In genomic region chr14:73804636-73805035, GRCh38 we compare ENCODE assay signal across 16 cellular contexts. TPM values are rescaled to one million over a fixed set of nuclear protein-coding genes. Genes with fewer than 3 reads are reported as not detected.
DNase-seq lines count a peak whose midpoint lies in the region; ATAC-seq, FAIRE-seq and TF ChIP-seq lines count a peak whose summit lies in the region.
"Had no signal": no experiment of that assay in that cellular context is flagged by ENCODE, and none has a peak within 500 bp of the region (broad histone marks: within the 10 kb centered on the region; RNA-seq: fewer than 3 reads in every experiment).

No MANE protein-coding gene starts in this region.

- H2BK120ac ChIP-seq in IMR-90 (ENCODE audit: low read depth, low read length): no peak overlapping the region

- H4K5ac ChIP-seq in IMR-90 (ENCODE audit: low read depth, low read length): no peak overlapping the region

- H2AK5ac ChIP-seq in IMR-90 (ENCODE audit: low read depth, low read length): peak overlapping the region; percentile 47

- no peak overlapping the region for H3K14ac ChIP-seq in IMR-90 (replicated peaks; ENCODE audit: low read depth, low read length)

- TF ChIP-seq RAD21 in IMR-90 (IDR thresholded peaks at IDR 0.05; ENCODE audit: low read length) (no peak), K562 (CRISPR knock-in tag; conservative IDR thresholded peaks at IDR 0.05 in 1 of 2, IDR thresholded peaks at IDR 0.05 in 1 of 2) (no peak)

- dilution Hi-C loops in IMR-90 (cut with HindIII; ENCODE audit: low sequenced_read_pairs, unreplicated experiment): no loop called here

- H3K36me3 Mint-ChIP-seq in MCF 10A (ENCODE audit: insufficient read depth, unreplicated experiment): no peaks in the 10 kb centered on the region

- H2AK9ac ChIP-seq in IMR-90 (replicated peaks; ENCODE audit: low read depth, low read length, poor library complexity): no peak overlapping the region

- TF ChIP-seq CTCF in MCF 10A (IDR thresholded peaks at IDR 0.05; ENCODE audit: unreplicated experiment) (no peak), breast epithelium (IDR thresholded peaks at IDR 0.05) (no peak), IMR-90 (conservative IDR thresholded peaks at IDR 0.05; ENCODE audit: low read depth, low read length) (no peak), K562 (IDR thresholded peaks at IDR 0.05 in 2 of 3, conservative IDR thresholded peaks at IDR 0.05 in 1 of 3; ENCODE audit: insufficient read depth in 2 of 3, low read depth in 1 of 3, low read length in 3 of 3) (no peak), sigmoid colon (IDR thresholded peaks at IDR 0.05) (no peak)

- H3K27me3 ChIP-seq in breast epithelium (no peaks in the 10 kb centered on the region), IMR-90 (ENCODE audit: control insufficient read depth, insufficient read depth, low read length) (no peaks in the 10 kb centered on the region), K562 (ENCODE audit: control insufficient read depth in 2 of 2, insufficient read depth in 2 of 2, low read length in 2 of 2) (no peaks in the 10 kb centered on the region), sigmoid colon (no peaks in the 10 kb centered on the region)
- H3K27me3 ChIP-seq: BLaER1 treated with 17β-estradiol and CSF1 and Interleukin-3, amounts not matched to agents 10 nM and 100 nM had no signal

- H3K4me1 ChIP-seq in breast epithelium (no peaks in the 10 kb centered on the region), IMR-90 (ENCODE audit: control insufficient read depth, insufficient read depth, low read length) (peaks cover 2% of the 10 kb centered on the region; the same call in 1 of the 2 replicates), K562 (replicated peaks in 1 of 2; ENCODE audit: control insufficient read depth in 2 of 2, insufficient read depth in 2 of 2, low read length in 2 of 2) (no peaks in the 10 kb centered on the region; a peak in 1 of 5 replicates), sigmoid colon (no peaks in the 10 kb centered on the region)

- intact Hi-C loops in MCF 10A (cut with micrococcal nuclease): no loop called here
- intact Hi-C loops in breast epithelium (cut with DNase I; ENCODE audit: low total_unique reads): no loop called here
- intact Hi-C loops in IMR-90 (cut with micrococcal nuclease): no loop called here
- intact Hi-C loops in K562 (cut with micrococcal nuclease): no loop called here
- intact Hi-C loops in sigmoid colon (cut with DNase I): no loop called here

- no peak overlapping the region for H4K91ac ChIP-seq in IMR-90 (ENCODE audit: insufficient read depth, low read depth, low read length)

- no peak for TF ChIP-seq POLR2A in breast epithelium (IDR thresholded peaks at IDR 0.05)
- TF ChIP-seq POLR2A in IMR-90 (IDR thresholded peaks at IDR 0.05; ENCODE audit: low read depth, low read length): no peak
- TF ChIP-seq POLR2A in K562 (conservative IDR thresholded peaks at IDR 0.05): no peak
- TF ChIP-seq POLR2A in sigmoid colon (IDR thresholded peaks at IDR 0.05): no peak

- FAIRE-seq in K562 (lab: Jason Lieb, UNC) (no peak), urothelium cell line (lab: Jason Lieb, UNC) (peak; percentile 13)
- FAIRE-seq: H54 had no signal

- in situ Hi-C loops in IMR-90 (cut with MboI; ENCODE audit: low sequenced_read_pairs) (no loop called here), K562 (cut with MboI) (no loop called here)

- H3K4me3 ChIP-seq in breast epithelium: no peak overlapping the region
- no peak overlapping the region for H3K4me3 ChIP-seq in IMR-90 (ENCODE audit: insufficient read depth, low read depth, low read length)
- no peak overlapping the region for H3K4me3 ChIP-seq in K562
- H3K4me3 ChIP-seq in sigmoid colon: no peak overlapping the region
- H3K4me3 ChIP-seq: BLaER1 treated with 17β-estradiol and CSF1 and Interleukin-3, amounts not matched to agents 10 nM and 100 nM had no signal

- no peak overlapping the region for H3K4ac ChIP-seq in IMR-90 (ENCODE audit: low read depth, low read length)

- POLR2A ChIA-PET in MCF 10A (lab: Yijun Ruan, JAX): interaction anchor here (2.3 to 12.4 kb wide), 5 partner anchors 17 to 63 kb away, joined by 10 to 250 read pairs (median 67); partner anchors contain the start of gene PTGR2
- POLR2A ChIA-PET in IMR-90 (lab: Charles Lee; ENCODE audit: unreplicated experiment): no interaction called here
- POLR2A ChIA-PET in K562 (lab: Yijun Ruan, JAX): no interaction called here

- H2BK15ac ChIP-seq in IMR-90 (ENCODE audit: low read depth, low read length): no peak overlapping the region

- H3K4me2 ChIP-seq in IMR-90 (ENCODE audit: low read depth, low read length) (no peak overlapping the region), K562 (ENCODE audit: insufficient read depth, low read length) (no peak overlapping the region)
- H3K4me2 ChIP-seq: BLaER1 treated with 17β-estradiol and CSF1 and Interleukin-3, amounts not matched to agents 10 nM and 100 nM had no signal

- H3K18ac ChIP-seq in IMR-90 (ENCODE audit: low read depth, low read length): no peak overlapping the region

- peak overlapping the region; percentile 28; the same call in 1 of the 2 replicates for H3K56ac ChIP-seq in IMR-90 (ENCODE audit: extremely low read depth, insufficient read depth, low read length)

- 92% methylated on average over 2 of the region's 2 CpGs; no CpG with 5 or more reads in 1 of the 2 experiments for WGBS in IMR-90 (ENCODE audit: extremely low coverage in 2 of 2, insufficient read length in 1 of 2), 2 experiments
- WGBS in K562 (ENCODE audit: insufficient coverage, low coverage, missing lambda C conversion rate): 30% methylated on average over 2 of the region's 2 CpGs
- WGBS in sigmoid colon, 2 donors: 90 to 94% methylated on average over 2 of the region's 2 CpGs

- H4K20me1 ChIP-seq in IMR-90 (ENCODE audit: insufficient read depth, low read length) (no peaks in the 10 kb centered on the region), K562 (replicated peaks; ENCODE audit: control insufficient read depth, insufficient read depth, low read length) (no peaks in the 10 kb centered on the region)
- H4K20me1 ChIP-seq: BLaER1 treated with 17β-estradiol and CSF1 and Interleukin-3, amounts not matched to agents 10 nM and 100 nM had no signal

- DNase-seq in MCF 10A (ENCODE audit: unreplicated experiment): no peak
- no peak for DNase-seq in breast epithelium (ENCODE audit: low spot score in 2 of 2)
- DNase-seq in IMR-90: no peak
- DNase-seq in K562 (ENCODE audit: extremely low read depth in 1 of 4, low spot score in 3 of 4): no peak
- no peak for DNase-seq in urothelium cell line (ENCODE audit: low spot score)
- no peak for DNase-seq in stimulated activated CD4-positive, alpha-beta T cell treated with anti-CD3 and anti-CD28 coated beads, Interleukin-15, amount 100 ng/mL, for 24 hours
- no peak for DNase-seq in sigmoid colon
- DNase-seq: CD8-positive, alpha-beta memory T cell; COR-L47; DMS79 treated with DMSO at 0.1 percent for 48 hours; GF-D8; HCEC 1CT; KBM-7 had no signal

- no peak overlapping the region for H4K8ac ChIP-seq in IMR-90 (ENCODE audit: low read depth in 2 of 2, low read length in 2 of 2)

- no peak overlapping the region for H2BK5ac ChIP-seq in IMR-90 (ENCODE audit: low read depth, low read length, poor library complexity, severe bottlenecking)

- H3K79me1 ChIP-seq in IMR-90 (ENCODE audit: low read depth in 1 of 2, low read length in 2 of 2): no peaks in the 10 kb centered on the region

- H3K79me2 ChIP-seq in K562 (ENCODE audit: control insufficient read depth, insufficient read depth, low read length): no peaks in the 10 kb centered on the region

- no peak overlapping the region for H2BK20ac ChIP-seq in IMR-90 (ENCODE audit: low read depth, low read length)

- ATAC-seq in IMR-90 (ENCODE audit: low read depth) (no peak), K562 (no peak)

- CTCF ChIA-PET in MCF 10A (lab: Yijun Ruan, JAX) (interaction anchor here (0.6 to 2.9 kb wide), 4 partner anchors 17 to 167 kb away, joined by 3 to 11 read pairs (median 4); no protein-coding TSS in a partner anchor), IMR-90 (lab: Yijun Ruan, JAX) (no interaction called here), K562 (lab: Yijun Ruan, JAX; ENCODE audit: low intra/inter-chr PET ratio) (no interaction called here)

- H3K9ac ChIP-seq in IMR-90 (ENCODE audit: low read depth, low read length): no peak overlapping the region
- H3K9ac ChIP-seq in K562 (ENCODE audit: insufficient read depth in 1 of 2, low read depth in 2 of 2, low read length in 2 of 2): no peak overlapping the region
- H3K9ac ChIP-seq: BLaER1 treated with 17β-estradiol and CSF1 and Interleukin-3, amounts not matched to agents 10 nM and 100 nM had no signal

- H3K23ac ChIP-seq in IMR-90 (ENCODE audit: low read depth, low read length): no peak overlapping the region

- H3K9me1 ChIP-seq in IMR-90 (ENCODE audit: insufficient read depth, low read length) (no peaks in the 10 kb centered on the region), K562 (ENCODE audit: control insufficient read depth, insufficient read depth, low read length) (no peaks in the 10 kb centered on the region)

- no peaks in the 10 kb centered on the region for H3K27me3 Mint-ChIP-seq in MCF 10A (ENCODE audit: insufficient read depth, unreplicated experiment)
- H3K27me3 Mint-ChIP-seq: B cell had no signal

- no peak overlapping the region for H3K4me3 Mint-ChIP-seq in MCF 10A (ENCODE audit: unreplicated experiment)
- H3K4me3 Mint-ChIP-seq: B cell; CD8-positive, alpha-beta memory T cell had no signal

- H3K36me3 ChIP-seq in breast epithelium (no peaks in the 10 kb centered on the region), IMR-90 (ENCODE audit: control insufficient read depth, insufficient read depth, low read length) (no peaks in the 10 kb centered on the region), K562 (ENCODE audit: control insufficient read depth, insufficient read depth, low read length) (no peaks in the 10 kb centered on the region), sigmoid colon (peaks cover 0 to 29% (median 0%) of the 10 kb centered on the region in 4 donors)
- H3K36me3 ChIP-seq: BLaER1 treated with 17β-estradiol and CSF1 and Interleukin-3, amounts not matched to agents 10 nM and 100 nM had no signal

- H2AFZ ChIP-seq in IMR-90 (replicated peaks; ENCODE audit: low read length, poor library complexity): no peak overlapping the region
- no peak overlapping the region for H2AFZ ChIP-seq in K562 (ENCODE audit: low read depth, low read length)

- peaks cover 24% of the 10 kb centered on the region for H3K4me1 Mint-ChIP-seq in MCF 10A (ENCODE audit: insufficient read depth, unreplicated experiment)
- H3K4me1 Mint-ChIP-seq: B cell; CD8-positive, alpha-beta memory T cell had no signal

- H3K27ac ChIP-seq in breast epithelium (no peak overlapping the region), IMR-90 (ENCODE audit: insufficient read depth, low read length) (no peak overlapping the region), K562 (ENCODE audit: extremely low read depth, low read depth, low read length) (no peak overlapping the region), sigmoid colon (no peak overlapping the region)
- H3K27ac ChIP-seq: BLaER1 treated with 17β-estradiol and CSF1 and Interleukin-3, amounts not matched to agents 10 nM and 100 nM had no signal

- H3K9me3 ChIP-seq in breast epithelium: no peaks in the 10 kb centered on the region
- H3K9me3 ChIP-seq in IMR-90 (ENCODE audit: control insufficient read depth, insufficient read depth, low read length): no peaks in the 10 kb centered on the region
- no peaks in the 10 kb centered on the region for H3K9me3 ChIP-seq in K562 (replicated peaks; ENCODE audit: control insufficient read depth, insufficient read depth, low read depth, low read length)
- H3K9me3 ChIP-seq in sigmoid colon: no peaks in the 10 kb centered on the region
- H3K9me3 ChIP-seq: BLaER1 treated with 17β-estradiol and CSF1 and Interleukin-3, amounts not matched to agents 10 nM and 100 nM had no signal

- peak overlapping the region; percentile 85 for H3K27ac Mint-ChIP-seq in MCF 10A (ENCODE audit: low read depth, unreplicated experiment)
- H3K27ac Mint-ChIP-seq: B cell had no signal

- TF ChIP-seq EP300 in K562 (IDR thresholded peaks at IDR 0.05; ENCODE audit: low read length) (no peak), sigmoid colon (IDR thresholded peaks at IDR 0.05) (no peak)

- BruUV-seq in MCF 10A (replicated peaks; lab: Mats Ljungman, UMichigan): no TSS peak
- BruUV-seq in IMR-90 (replicated peaks; lab: Mats Ljungman, UMichigan): no TSS peak
- no TSS peak for BruUV-seq in K562 (replicated peaks; lab: Mats Ljungman, UMichigan)

- H3K9me3 Mint-ChIP-seq in MCF 10A (ENCODE audit: unreplicated experiment): no peaks in the 10 kb centered on the region
- H3K9me3 Mint-ChIP-seq: CD8-positive, alpha-beta memory T cell had no signal

RNA-seq across cellular contexts. Expression of gene PTGR2, which starts 47.0 kb away (rescaled TPM):
- 9.2 and 13.1 TPM in 2 replicates for total RNA-seq in MCF 10A (2022)
- 10 to 100 TPM; 11.5 to 14.6 (median 12.3) TPM for total RNA-seq in breast epithelium
- total RNA-seq in IMR-90 (2012; rRNA removed): 1.3 and 2.8 TPM in 2 replicates
- polyA plus RNA-seq in IMR-90 (2012; rRNA removed): 2.0 and 3.2 TPM in 2 replicates
- polyA plus RNA-seq in IMR-90 (2012; cell fraction: cytosol; rRNA removed): 0.48 and 0.99 TPM in 2 replicates
- polyA plus RNA-seq in IMR-90 (2012; cell fraction: nucleus; rRNA removed; ENCODE audit: low replicate concordance): 1.1 and 6.0 TPM in 2 replicates
- 17.5 and 53.7 TPM in 2 replicates for total RNA-seq in K562 (2011; cell fraction: chromatin; rRNA removed; ENCODE audit: low replicate concordance)
- total RNA-seq in K562 (2011; cell fraction: nucleolus; rRNA removed): 9.3 and 11.4 TPM in 2 replicates
- 25.7 and 35.0 TPM in 2 replicates for total RNA-seq in K562 (2011; cell fraction: nucleoplasm; rRNA removed)
- total RNA-seq in K562 (2014; rRNA removed): 5.2 and 7.4 TPM in 2 replicates
- 11.0 and 11.1 TPM in 2 replicates for total RNA-seq in K562 (2014; rRNA removed; fragmentation: Illumina TruSeq; extraction: Trizol)
- total RNA-seq in K562 (2015; rRNA removed; fragmentation: Illumina TruSeq; extraction: Trizol): 8.6 and 9.6 TPM in 2 replicates
- 8.8 and 9.4 TPM in 2 replicates for total RNA-seq in K562 (2021)
- 15.9 and 23.0 TPM in 2 replicates for polyA plus RNA-seq in K562 (2011; rRNA removed)
- 2.3 and 4.8 TPM in 2 replicates for polyA plus RNA-seq in K562 (2011; cell fraction: cytosol; rRNA removed)
- polyA plus RNA-seq in K562 (2011; cell fraction: nucleus; rRNA removed): 8.3 and 14.0 TPM in 2 replicates
- polyA plus RNA-seq in K562 (2012): 7.3 and 8.6 TPM in 2 replicates
- 16.8 and 17.5 TPM in 2 replicates for polyA plus RNA-seq in K562 (2014; fragmentation: Illumina TruSeq; extraction: Trizol)
- polyA plus RNA-seq in K562 (2014; fragmentation: Nextera tagmentation; extraction: Ambion mirVana): 10 to 100 TPM; 13.0 to 20.1 TPM
- polyA plus RNA-seq in K562 (2014; rRNA removed): 12.2 and 13.0 TPM in 2 replicates
- 14.2 and 15.6 TPM in 2 replicates for polyA minus RNA-seq in K562 (2011; rRNA and poly(A)+ RNA removed)
- polyA minus RNA-seq in K562 (2011; cell fraction: cytosol; rRNA and poly(A)+ RNA removed): 3.5 and 3.9 TPM in 2 replicates
- polyA minus RNA-seq in K562 (2011; cell fraction: nucleus; rRNA and poly(A)+ RNA removed): 6.3 and 10.4 TPM in 2 replicates
- 10 to 100 TPM in 1 of 4 donors, 1 to 10 TPM in 3; 5.0 to 11.4 (median 6.3) TPM for total RNA-seq in sigmoid colon
- 1 to 10 TPM; 6.4 to 9.0 (median 6.6) TPM for polyA plus RNA-seq in sigmoid colon
